Comparison of ENCODE assay signal across 22 cellular contexts in the genomic region with DNA sequence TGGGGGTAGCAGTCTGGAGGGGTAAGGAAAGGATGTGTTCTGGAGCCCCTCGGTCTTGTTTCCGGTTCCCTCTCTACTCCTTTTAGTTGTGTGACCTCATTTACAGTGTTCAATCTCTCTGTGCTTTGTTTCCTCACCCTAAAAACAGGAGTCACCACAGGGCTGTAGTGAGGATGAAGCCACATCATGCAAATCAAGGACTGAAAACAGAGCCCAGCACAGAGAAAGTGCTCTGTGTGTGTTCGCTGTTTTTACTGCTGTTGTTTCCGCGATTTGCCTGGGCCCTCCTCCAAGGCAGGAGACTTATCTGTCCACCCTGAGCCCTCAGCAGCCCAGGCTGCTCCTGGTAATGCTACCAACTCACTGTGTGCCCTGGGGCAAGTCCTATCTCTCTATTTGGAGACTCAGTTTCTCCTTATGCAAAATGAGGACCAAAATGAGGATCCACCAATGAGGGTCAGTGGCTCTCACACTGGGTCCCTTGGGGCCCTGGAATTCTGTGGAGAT.
DNase-seq lines count a peak whose midpoint lies in the region; ATAC-seq, FAIRE-seq and TF ChIP-seq lines count a peak whose summit lies in the region.
"Had no signal": no experiment of that assay in that cellular context is flagged by ENCODE, and none has a peak within 500 bp of the region (broad histone marks: within the 10 kb centered on the region; RNA-seq: fewer than 3 reads in every experiment).

No MANE protein-coding gene starts in this region.

- H3K79me2 ChIP-seq in H1 (ENCODE audit: control insufficient read depth in 1 of 2, insufficient read depth in 2 of 2, low read length in 2 of 2), result no peaks in the 10 kb centered on the region

- no peak overlapping the region for H2BK5ac ChIP-seq in H1 (ENCODE audit: low read depth, low read length)

- no peak overlapping the region for H3K23ac ChIP-seq in H1 (ENCODE audit: insufficient read length)

- 94% methylated on average over 5 of the region's 5 CpGs; no CpG with 5 or more reads in 1 of the 2 experiments for WGBS in H1 (ENCODE audit: extremely low coverage in 1 of 2, insufficient coverage in 1 of 2, insufficient read length in 1 of 2, insufficient replicate concordance in 2 of 2, low coverage in 1 of 2, low lambda C conversion rate in 2 of 2, missing lambda C conversion rate in 1 of 2), 2 experiments

- H3K14ac ChIP-seq in H1 (ENCODE audit: insufficient read length), result no peak overlapping the region

- ATAC-seq in GM18498 (IDR thresholded peaks at IDR 0.05; ENCODE audit: unreplicated experiment), result no peak
- ATAC-seq: SK-N-SH treated with all-trans-retinoic acid at 6 μM for 48 hours had no signal

- no peak for TF ChIP-seq POLR2A in H1 (IDR thresholded peaks at IDR 0.05; ENCODE audit: control extremely low read depth in 1 of 2, low read depth in 2 of 2, low read length in 2 of 2)
- no peak for TF ChIP-seq POLR2A in uterus (IDR thresholded peaks at IDR 0.05)

- H3K27ac ChIP-seq in H1 (ENCODE audit: low read depth, low read length) (no peak overlapping the region), uterus (peak overlapping the region; percentile 55 to 56)

- no peak overlapping the region for H2BK15ac ChIP-seq in H1 (ENCODE audit: low read length)

- H2BK12ac ChIP-seq in H1 (ENCODE audit: low read depth, low read length), result no peak overlapping the region

- H3K27me3 ChIP-seq in H1 (replicated peaks in 1 of 4; ENCODE audit: control insufficient read depth in 3 of 4, extremely low read depth in 1 of 4, insufficient read depth in 3 of 4, low read length in 3 of 4) (peaks cover 0 to 2% (median 0%) of the 10 kb centered on the region in 4 experiments; a peak in 2 of 7 replicates), uterus (no peaks in the 10 kb centered on the region)
- H3K27me3 ChIP-seq: MG63 had no signal

- no peak for TF ChIP-seq RAD21 in H1 (IDR thresholded peaks at IDR 0.05 in 1 of 2, conservative IDR thresholded peaks at IDR 0.05 in 1 of 2; ENCODE audit: low read depth in 2 of 2, low read length in 2 of 2)

- H2BK20ac ChIP-seq in H1 (ENCODE audit: low read length), result no peak overlapping the region

- no peak overlapping the region for H2BK120ac ChIP-seq in H1 (replicated peaks; ENCODE audit: low read depth, low read length)

- CTCF ChIA-PET in H1 (lab: Charles Lee; ENCODE audit: partially characterized antibody), result no interaction called here

- DNase-seq in NCI-H526 treated with DMSO at 0.1 percent for 48 hours (lab: John Stamatoyannopoulos, UW) (peak; percentile 51), H1 (ENCODE audit: low read depth in 1 of 2, low spot score in 2 of 2) (no peak), posterior vena cava (ENCODE audit: low spot score) (peak; percentile 58), uterus (no peak), D721Med (ENCODE audit: insufficient read length, low spot score) (no peak)
- no peak for DNase-seq in activated CD4-positive, alpha-beta T cell treated with anti-CD3 and anti-CD28 coated beads, Interleukin-2, amount 50 U/mL, for 4 hours
- DNase-seq: ACHN, COR-L47, H9, Kasumi-1, MG63, NCI-H1048, NCI-H1436 treated with DMSO at 0.1 percent for 48 hours, NCI-H2029, NCI-H2171, NCI-H446, NCI-H748 treated with DMSO at 0.1 percent for 48 hours, SIG-M5 had no signal

- intact Hi-C loops in posterior vena cava (cut with DNase I), result loop anchor here (5.0 to 10.0 kb wide), 2 partner anchors 72 to 91 kb away; a partner anchor contains a TSS
- intact Hi-C loops in uterus (cut with DNase I; ENCODE audit: low total_unique reads), result no loop called here

- H3K4me2 ChIP-seq in H1 (ENCODE audit: insufficient read depth in 1 of 2, low read depth in 2 of 2, low read length in 2 of 2), result no peak overlapping the region

- H4K5ac ChIP-seq in H1 (ENCODE audit: insufficient read length, low read depth, low read length), result no peak overlapping the region

- H3K56ac ChIP-seq in H1 (replicated peaks; ENCODE audit: insufficient read length, low read depth, low read length), result no peak overlapping the region

- no peak overlapping the region for H3K4ac ChIP-seq in H1 (replicated peaks; ENCODE audit: insufficient read length, low read depth, low read length)

- TF ChIP-seq CTCF in H1 (IDR thresholded peaks at IDR 0.05; ENCODE audit: control extremely low read depth in 1 of 3, insufficient read depth in 1 of 3, low read depth in 1 of 3, low read length in 3 of 3) (no peak), uterus (IDR thresholded peaks at IDR 0.05) (no peak), D721Med (IDR thresholded peaks at IDR 0.05; ENCODE audit: insufficient read depth, missing control alignments) (no peak)

- no peaks in the 10 kb centered on the region for H3K23me2 ChIP-seq in H1 (ENCODE audit: low read depth, low read length)

- peak overlapping the region; percentile 2; the same call in 1 of the 2 replicates for H2AFZ ChIP-seq in H1 (ENCODE audit: low read length)

- no peak overlapping the region for H3K9ac ChIP-seq in H1 (replicated peaks in 1 of 4; ENCODE audit: extremely low read depth in 1 of 4, low read depth in 3 of 4, low read length in 3 of 4)

- H3K4me1 ChIP-seq in H1 (replicated peaks in 1 of 4; ENCODE audit: control insufficient read depth in 3 of 4, insufficient read depth in 4 of 4, low read length in 3 of 4) (peaks cover 0 to 6% (median 0%) of the 10 kb centered on the region in 4 experiments; a peak in 2 of 7 replicates), uterus (peaks cover 8 to 9% of the 10 kb centered on the region in 2 donors)

- no peaks in the 10 kb centered on the region for H4K20me1 ChIP-seq in H1 (replicated peaks in 1 of 2; ENCODE audit: control insufficient read depth in 1 of 2, insufficient read depth in 2 of 2, low read length in 2 of 2)

- no peak overlapping the region for H3K18ac ChIP-seq in H1 (ENCODE audit: extremely low read depth, low read length)

- H3K36me3 ChIP-seq in H1 (ENCODE audit: control insufficient read depth in 2 of 4, insufficient read depth in 4 of 4, low read length in 3 of 4) (no peaks in the 10 kb centered on the region), uterus (no peaks in the 10 kb centered on the region)
- H3K36me3 ChIP-seq: MG63 had no signal

- no peak overlapping the region for H4K91ac ChIP-seq in H1 (replicated peaks; ENCODE audit: insufficient read length, low read length)

- no peak overlapping the region for H4K8ac ChIP-seq in H1 (ENCODE audit: extremely low read depth, insufficient read depth, low read length)

- no peaks in the 10 kb centered on the region for H3K9me3 ChIP-seq in H1 (ENCODE audit: insufficient read depth in 2 of 2, low read depth in 1 of 2, low read length in 1 of 2)
- no peaks in the 10 kb centered on the region for H3K9me3 ChIP-seq in uterus
- H3K9me3 ChIP-seq: MG63 had no signal

- POLR2A ChIA-PET in H1 (lab: Charles Lee; ENCODE audit: partially characterized antibody), result no interaction called here

- H2AK5ac ChIP-seq in H1 (ENCODE audit: low read depth, low read length), result no peak overlapping the region

- no peaks in the 10 kb centered on the region for H3K79me1 ChIP-seq in H1 (ENCODE audit: low read depth, low read length)

- H3K4me3 ChIP-seq in H1 (ENCODE audit: extremely low read depth in 1 of 4, insufficient read depth in 2 of 4, low read depth in 3 of 4, low read length in 4 of 4) (no peak overlapping the region), uterus (no peak overlapping the region)
- H3K4me3 ChIP-seq: MG63 had no signal

- no peak for TF ChIP-seq EP300 in H1 (IDR thresholded peaks at IDR 0.05; ENCODE audit: borderline replicate concordance in 1 of 2, low read depth in 2 of 2, low read length in 2 of 2)

- FAIRE-seq in H1 (lab: Jason Lieb, UNC), result no peak
- FAIRE-seq in D721Med (lab: Jason Lieb, UNC), result no peak
- FAIRE-seq: G401.6, RCC 7860 had no signal

TF ChIP-seq in H1, 55 proteins besides CTCF, POLR2A, EP300 and RAD21 (continues in another document):
- TF ChIP-seq BACH1 (IDR thresholded peaks at IDR 0.05; ENCODE audit: low read length) (no peak), CHD1 (IDR thresholded peaks at IDR 0.05; ENCODE audit: low read depth, low read length) (no peak), RBBP5 (IDR thresholded peaks at IDR 0.05; ENCODE audit: borderline replicate concordance, low read depth, low read length) (no peak), JUN (IDR thresholded peaks at IDR 0.05; ENCODE audit: low read depth, low read length) (no peak), GABPA (IDR thresholded peaks at IDR 0.05; ENCODE audit: borderline replicate concordance, insufficient read depth, low read length) (no peak), EGR1 (IDR thresholded peaks at IDR 0.05; ENCODE audit: borderline replicate concordance, low read depth, low read length) (no peak), EZH2 (IDR thresholded peaks at IDR 0.05; ENCODE audit: low read depth, low read length, severe bottlenecking) (no peak), POLR2AphosphoS5 (IDR thresholded peaks at IDR 0.05; ENCODE audit: low read depth, low read length) (no peak), RXRA (IDR thresholded peaks at IDR 0.05; ENCODE audit: insufficient read depth, low read depth, low read length) (no peak), RNF2 (IDR thresholded peaks at IDR 0.05; ENCODE audit: borderline replicate concordance, low read depth, low read length, missing control alignments, poor library complexity, severe bottlenecking) (no peak), FOSL1 (IDR thresholded peaks at IDR 0.05; ENCODE audit: insufficient read depth, low read depth, low read length) (no peak), SAP30 (IDR thresholded peaks at IDR 0.05; ENCODE audit: insufficient read depth, insufficient replicate concordance, low read length) (no peak), CTBP2 (IDR thresholded peaks at IDR 0.05; ENCODE audit: borderline replicate concordance, insufficient read depth, insufficient read length, low read length) (no peak), RFX5 (IDR thresholded peaks at IDR 0.05; ENCODE audit: borderline replicate concordance, low read depth, low read length) (no peak)
- TF ChIP-seq, protein P1, sequence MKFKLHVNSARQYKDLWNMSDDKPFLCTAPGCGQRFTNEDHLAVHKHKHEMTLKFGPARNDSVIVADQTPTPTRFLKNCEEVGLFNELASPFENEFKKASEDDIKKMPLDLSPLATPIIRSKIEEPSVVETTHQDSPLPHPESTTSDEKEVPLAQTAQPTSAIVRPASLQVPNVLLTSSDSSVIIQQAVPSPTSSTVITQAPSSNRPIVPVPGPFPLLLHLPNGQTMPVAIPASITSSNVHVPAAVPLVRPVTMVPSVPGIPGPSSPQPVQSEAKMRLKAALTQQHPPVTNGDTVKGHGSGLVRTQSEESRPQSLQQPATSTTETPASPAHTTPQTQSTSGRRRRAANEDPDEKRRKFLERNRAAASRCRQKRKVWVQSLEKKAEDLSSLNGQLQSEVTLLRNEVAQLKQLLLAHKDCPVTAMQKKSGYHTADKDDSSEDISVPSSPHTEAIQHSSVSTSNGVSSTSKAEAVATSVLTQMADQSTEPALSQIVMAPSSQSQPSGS (IDR thresholded peaks at IDR 0.05; ENCODE audit: low read length), result no peak
- TF ChIP-seq, protein P2, sequence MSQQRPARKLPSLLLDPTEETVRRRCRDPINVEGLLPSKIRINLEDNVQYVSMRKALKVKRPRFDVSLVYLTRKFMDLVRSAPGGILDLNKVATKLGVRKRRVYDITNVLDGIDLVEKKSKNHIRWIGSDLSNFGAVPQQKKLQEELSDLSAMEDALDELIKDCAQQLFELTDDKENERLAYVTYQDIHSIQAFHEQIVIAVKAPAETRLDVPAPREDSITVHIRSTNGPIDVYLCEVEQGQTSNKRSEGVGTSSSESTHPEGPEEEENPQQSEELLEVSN (IDR thresholded peaks at IDR 0.05), result no peak

Comparison
In these comparisons a context has a peak if more than half of its experiments do, and no peak if none do; other contexts are left out.
1. DNase-seq: peak in NCI-H526 treated with DMSO at 0.1 percent for 48 hours (single experiment) and posterior vena cava (single experiment); none in H1 (0 of 2), uterus (0 of 2), D721Med (single experiment) and activated CD4-positive, alpha-beta T cell treated with anti-CD3 and anti-CD28 coated beads, Interleukin-2, amount 50 U/mL, for 4 hours (0 of 2).